ENCODE assay signal across 1 cellular context in genomic region chr16:360698-361336, GRCh38.
TF ChIP-seq lines count a peak whose summit lies in the region.

No MANE protein-coding gene starts in this region.

TF ChIP-seq in GM23338, 12 proteins besides CTCF, POLR2A, EP300 and RAD21 (continued from another document):
- TF ChIP-seq ZNF462 (CRISPR knock-in tag; IDR thresholded peaks at IDR 0.05) (no peak), ZNF331 (CRISPR knock-in tag; IDR thresholded peaks at IDR 0.05; ENCODE audit: low read depth) (no peak), ZNF114 (CRISPR knock-in tag; IDR thresholded peaks at IDR 0.05) (no peak), JUNB (IDR thresholded peaks at IDR 0.05; ENCODE audit: unreplicated experiment) (no peak), CREB1 (CRISPR knock-in tag; IDR thresholded peaks at IDR 0.05; ENCODE audit: low read depth) (no peak), POLR2AphosphoS5 (IDR thresholded peaks at IDR 0.05; ENCODE audit: low read depth) (no peak), REST (IDR thresholded peaks at IDR 0.05; ENCODE audit: unreplicated experiment) (no peak), EZH2phosphoT487 (IDR thresholded peaks at IDR 0.05; ENCODE audit: unreplicated experiment) (no peak)
TF ChIP-seq in GM23338: peak in this region for 0.
